ENCODE assay signal across 25 cellular contexts in the genomic region with DNA sequence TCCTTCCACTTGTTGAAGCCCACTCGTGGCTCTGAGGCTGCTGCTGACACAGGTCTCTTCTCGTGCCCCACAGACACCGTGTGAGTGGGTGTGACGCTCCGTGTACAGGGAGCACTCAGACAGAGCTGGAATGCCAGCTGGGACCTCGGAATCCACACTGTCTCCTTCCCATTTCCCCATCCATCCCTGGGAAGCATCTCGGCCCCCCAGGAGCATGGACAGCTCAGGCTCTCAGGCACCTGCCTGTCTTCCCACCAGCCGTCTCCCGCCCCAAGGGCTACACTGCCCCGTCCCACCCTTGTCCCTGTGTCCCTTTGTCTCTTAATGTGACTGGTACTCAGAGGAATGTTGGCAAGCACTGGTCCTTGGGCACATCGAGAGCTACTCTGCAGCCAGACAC.
"Had no signal": no experiment of that assay in that cellular context is flagged by ENCODE, and none has a peak within 500 bp of the region (broad histone marks: within the 10 kb centered on the region; RNA-seq: fewer than 3 reads in every experiment).

No MANE protein-coding gene starts in this region.

- DNase-seq: activated CD4-positive, alpha-beta memory T cell treated with anti-CD3 and anti-CD28 coated beads for 36 hours; activated CD4-positive, alpha-beta T cell treated with anti-CD3 and anti-CD28 coated beads, Interleukin-2, amount 10 ng/mL, durations not matched to agents 24 days and 14 days; activated CD4-positive, CD25-positive, alpha-beta regulatory T cell treated with anti-CD3 and anti-CD28 coated beads, Interleukin-2, amount 50 U/mL, for 72 hours; activated CD8-positive, alpha-beta memory T cell treated with anti-CD3 and anti-CD28 coated beads, Interleukin-2, amount 50 U/mL, for 4 hours; activated gamma-delta T cell treated with Interleukin-2 at 50 U/mL for 16 hours; activated T-cell treated with anti-CD3 and anti-CD28 coated beads, Interleukin-2, amount 50 U/mL, for 1 hour; anterior cingulate cortex; body of pancreas; dorsolateral prefrontal cortex; effector memory CD8-positive, alpha-beta T cell; hippocampal formation; mesendoderm; nucleus accumbens; spleen; stimulated activated naive CD4-positive, alpha-beta T cell treated with Interleukin-2 at 50 U/mL for 16 hours; T-helper 2 cell had no signal

- H3K9me3 ChIP-seq: body of pancreas, mucosa of descending colon, spleen had no signal

- H3K27ac ChIP-seq: body of pancreas, cardiac muscle cell, coronary artery, dorsolateral prefrontal cortex, gastroesophageal sphincter, parathyroid adenoma, right atrium auricular region, spleen, tibial nerve had no signal

- H3K36me3 ChIP-seq: cardiac muscle cell, gastroesophageal sphincter, right atrium auricular region, tibial nerve had no signal

- H3K4me1 ChIP-seq: gastroesophageal sphincter, parathyroid adenoma had no signal

- H3K27me3 ChIP-seq: body of pancreas, cardiac muscle cell, right atrium auricular region, tibial nerve had no signal

- ATAC-seq: body of pancreas; effector memory CD8-positive, alpha-beta T cell; gastroesophageal sphincter; left lobe of liver; mucosa of descending colon had no signal

- H3K4me3 ChIP-seq: body of pancreas, cardiac muscle cell, coronary artery, dorsolateral prefrontal cortex, gastroesophageal sphincter, lung, mucosa of descending colon, right atrium auricular region, spleen, tibial nerve had no signal
